14 cellular contexts compared by ENCODE assay signal in the genomic region with DNA sequence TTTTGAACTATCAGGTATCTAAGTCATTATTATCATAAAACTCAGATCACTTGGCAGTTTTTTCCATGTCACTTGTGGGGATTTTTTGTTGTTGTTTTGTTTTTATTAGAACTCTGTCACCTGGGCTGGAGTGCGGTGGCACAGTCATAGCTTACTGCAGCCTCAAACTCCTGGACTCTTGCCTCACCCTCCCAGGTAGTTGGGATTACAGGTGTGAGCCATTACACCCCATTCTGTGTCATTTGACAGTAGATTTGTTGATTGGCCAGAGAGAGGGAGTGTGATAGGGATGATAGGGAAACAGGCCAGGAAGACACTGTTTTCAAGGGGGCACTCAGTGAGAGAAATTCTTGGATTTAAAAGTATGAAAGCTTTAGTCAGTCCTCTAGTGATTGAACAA. TPM values are rescaled to one million over a fixed set of nuclear protein-coding genes. Genes with fewer than 3 reads are reported as not detected.
DNase-seq lines count a peak whose midpoint lies in the region; TF ChIP-seq lines count a peak whose summit lies in the region.
"Had no signal": no experiment of that assay in that cellular context is flagged by ENCODE, and none has a peak within 500 bp of the region (broad histone marks: within the 10 kb centered on the region; RNA-seq: fewer than 3 reads in every experiment).

No MANE protein-coding gene starts in this region.

- CTCF ChIA-PET in HEK293 (lab: Yijun Ruan, JAX), result interaction anchor here (1.7 kb wide), 1 partner anchor 26 kb away, joined by 7 read pairs; no protein-coding TSS in a partner anchor
- CTCF ChIA-PET in activated CD4-positive, alpha-beta memory T cell treated with anti-CD3 and anti-CD28 coated beads, Interleukin-2, amount 10 ng/mL, durations not matched to agents 7 days and 5 days (lab: Charles Lee), result interaction anchor here (1.2 to 13.6 kb wide), 4 partner anchors 14 to 56 kb away, joined by 4 to 201 read pairs (median 58); a partner anchor contains a TSS

- no peak for TF ChIP-seq POLR2A in sigmoid colon (IDR thresholded peaks at IDR 0.05)
- TF ChIP-seq POLR2A in prostate gland (IDR thresholded peaks at IDR 0.05), result no peak

- no peaks in the 10 kb centered on the region for H3K36me3 ChIP-seq in HEK293 (ENCODE audit: control insufficient read depth in 2 of 2, insufficient read depth in 1 of 2, low read length in 2 of 2)
- no peaks in the 10 kb centered on the region for H3K36me3 ChIP-seq in sigmoid colon
- H3K36me3 ChIP-seq in prostate gland, result no peaks in the 10 kb centered on the region

- H3K27ac ChIP-seq in HEK293 (ENCODE audit: extremely low read depth, low read depth, low read length) (no peak overlapping the region), sigmoid colon (peak overlapping the region; percentile 37 to 81 (median 78)), prostate gland (no peak overlapping the region)

- peak overlapping the region; percentile 98 for H3K27ac Mint-ChIP-seq in activated CD4-positive, alpha-beta memory T cell treated with anti-CD3 and anti-CD28 coated beads, Interleukin-2, amount 10 ng/mL, durations not matched to agents 7 days and 5 days
- peak overlapping the region; percentile 92 to 99 (median 96) for H3K27ac Mint-ChIP-seq in immature natural killer cell

- peak overlapping the region; percentile 59 for H3K4me3 Mint-ChIP-seq in activated CD4-positive, alpha-beta memory T cell treated with anti-CD3 and anti-CD28 coated beads, Interleukin-2, amount 10 ng/mL, durations not matched to agents 7 days and 5 days
- peak overlapping the region; percentile 49 to 96 (median 86) for H3K4me3 Mint-ChIP-seq in immature natural killer cell

- H3K36me3 Mint-ChIP-seq in activated CD4-positive, alpha-beta memory T cell treated with anti-CD3 and anti-CD28 coated beads, Interleukin-2, amount 10 ng/mL, durations not matched to agents 7 days and 5 days (ENCODE audit: low read depth), result peaks cover 27% of the 10 kb centered on the region
- no peaks in the 10 kb centered on the region for H3K36me3 Mint-ChIP-seq in immature natural killer cell

- DNase-seq in activated CD4-positive, alpha-beta memory T cell treated with anti-CD3 and anti-CD28 coated beads, Interleukin-2, amount 10 ng/mL, durations not matched to agents 7 days and 5 days, result no peak
- DNase-seq in immature natural killer cell, result no peak
- DNase-seq in sigmoid colon, result no peak
- no peak for DNase-seq in prostate gland (ENCODE audit: low spot score)
- DNase-seq in ACHN, result no peak
- no peak for DNase-seq in NCI-H2029 (lab: John Stamatoyannopoulos, UW)
- DNase-seq in activated gamma-delta T cell (lab: John Stamatoyannopoulos, UW), result no peak
- DNase-seq: DMS53; NK-92 treated with Interleukin-12 subunit alpha and Interleukin-12 subunit beta, amount 100 ng/mL, for 24 hours; right cardiac atrium had no signal

- H3K9me3 ChIP-seq in HEK293 (ENCODE audit: control insufficient read depth, insufficient read depth, low read depth, low read length) (no peaks in the 10 kb centered on the region), sigmoid colon (no peaks in the 10 kb centered on the region), prostate gland (no peaks in the 10 kb centered on the region)

- H3K4me1 ChIP-seq in HEK293 (ENCODE audit: control insufficient read depth, insufficient read depth, low read length) (peaks cover 26% of the 10 kb centered on the region), sigmoid colon (peaks cover 0 to 84% (median 72%) of the 10 kb centered on the region in 4 donors), prostate gland (replicated peaks) (peaks cover 12% of the 10 kb centered on the region)

- in situ Hi-C loops in ACHN (cut with HindIII; ENCODE audit: low pct_ligation_motif_present, low pct_unique_long_range_greater_than_20kb, low sequenced_read_pairs), result no loop called here

- no peaks in the 10 kb centered on the region for H3K27me3 Mint-ChIP-seq in activated CD4-positive, alpha-beta memory T cell treated with anti-CD3 and anti-CD28 coated beads, Interleukin-2, amount 10 ng/mL, durations not matched to agents 7 days and 5 days
- peaks cover 12 to 14% (median 13%) of the 10 kb centered on the region in 3 donors for H3K27me3 Mint-ChIP-seq in immature natural killer cell (ENCODE audit: low read depth in 3 of 3)

- TF ChIP-seq CTCF in HEK293 (tag by site-specific recombination; IDR thresholded peaks at IDR 0.05) (no peak), sigmoid colon (IDR thresholded peaks at IDR 0.05) (no peak), prostate gland (IDR thresholded peaks at IDR 0.05) (no peak)

- H3K4me3 ChIP-seq in HEK293 (ENCODE audit: low read depth, low read length) (no peak overlapping the region), sigmoid colon (no peak overlapping the region), prostate gland (no peak overlapping the region)

- intact Hi-C loops in sigmoid colon (cut with DNase I), result loop anchor here (5.0 kb wide), 1 partner anchor 105 kb away; a partner anchor contains a TSS
- intact Hi-C loops in prostate gland (cut with DNase I), result no loop called here

- WGBS in sigmoid colon, 2 donors, result 27 to 55% methylated on average over 1 of the region's 1 CpG
- 100% methylated on average over 1 of the region's 1 CpG for WGBS in prostate gland

- POLR2A ChIA-PET in HEK293 (lab: Yijun Ruan, JAX), result no interaction called here
- POLR2A ChIA-PET in activated CD4-positive, alpha-beta memory T cell treated with anti-CD3 and anti-CD28 coated beads, Interleukin-2, amount 10 ng/mL, durations not matched to agents 7 days and 5 days (lab: Charles Lee), result interaction anchor here (1.3 to 11.6 kb wide), 7 partner anchors 9 to 56 kb away, joined by 5 to 249 read pairs (median 19); a partner anchor contains a TSS

- H3K27me3 ChIP-seq in sigmoid colon, result no peaks in the 10 kb centered on the region
- no peaks in the 10 kb centered on the region for H3K27me3 ChIP-seq in prostate gland (replicated peaks; ENCODE audit: insufficient read depth)

- TF ChIP-seq EP300 in sigmoid colon (IDR thresholded peaks at IDR 0.05), result no peak

- H3K4me1 Mint-ChIP-seq in activated CD4-positive, alpha-beta memory T cell treated with anti-CD3 and anti-CD28 coated beads, Interleukin-2, amount 10 ng/mL, durations not matched to agents 7 days and 5 days, result peaks cover 81% of the 10 kb centered on the region
- peaks cover 59 to 62% of the 10 kb centered on the region in 2 donors for H3K4me1 Mint-ChIP-seq in immature natural killer cell

- no peaks in the 10 kb centered on the region for H3K9me3 Mint-ChIP-seq in activated CD4-positive, alpha-beta memory T cell treated with anti-CD3 and anti-CD28 coated beads, Interleukin-2, amount 10 ng/mL, durations not matched to agents 7 days and 5 days
- no peaks in the 10 kb centered on the region for H3K9me3 Mint-ChIP-seq in immature natural killer cell

TF ChIP-seq in HEK293, 187 proteins besides CTCF, POLR2A, EP300 and RAD21 (continues in another document):
- TF ChIP-seq, protein P1, sequence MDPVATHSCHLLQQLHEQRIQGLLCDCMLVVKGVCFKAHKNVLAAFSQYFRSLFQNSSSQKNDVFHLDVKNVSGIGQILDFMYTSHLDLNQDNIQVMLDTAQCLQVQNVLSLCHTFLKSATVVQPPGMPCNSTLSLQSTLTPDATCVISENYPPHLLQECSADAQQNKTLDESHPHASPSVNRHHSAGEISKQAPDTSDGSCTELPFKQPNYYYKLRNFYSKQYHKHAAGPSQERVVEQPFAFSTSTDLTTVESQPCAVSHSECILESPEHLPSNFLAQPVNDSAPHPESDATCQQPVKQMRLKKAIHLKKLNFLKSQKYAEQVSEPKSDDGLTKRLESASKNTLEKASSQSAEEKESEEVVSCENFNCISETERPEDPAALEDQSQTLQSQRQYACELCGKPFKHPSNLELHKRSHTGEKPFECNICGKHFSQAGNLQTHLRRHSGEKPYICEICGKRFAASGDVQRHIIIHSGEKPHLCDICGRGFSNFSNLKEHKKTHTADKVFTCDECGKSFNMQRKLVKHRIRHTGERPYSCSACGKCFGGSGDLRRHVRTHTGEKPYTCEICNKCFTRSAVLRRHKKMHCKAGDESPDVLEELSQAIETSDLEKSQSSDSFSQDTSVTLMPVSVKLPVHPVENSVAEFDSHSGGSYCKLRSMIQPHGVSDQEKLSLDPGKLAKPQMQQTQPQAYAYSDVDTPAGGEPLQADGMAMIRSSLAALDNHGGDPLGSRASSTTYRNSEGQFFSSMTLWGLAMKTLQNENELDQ (tag by site-specific recombination; IDR thresholded peaks at IDR 0.05; ENCODE audit: low read depth), result no peak

RNA-seq across cellular contexts. Expression of a gene that starts 54.7 kb away (rescaled TPM):
- total RNA-seq in activated CD4-positive, alpha-beta memory T cell treated with anti-CD3 and anti-CD28 coated beads, Interleukin-2, amount 10 ng/mL, durations not matched to agents 7 days and 5 days, result not detected
- polyA plus RNA-seq in immature natural killer cell (1 to 10 TPM in 1 of 3 donors, not detected in 2; 6.3 TPM), sigmoid colon (not detected)
- total RNA-seq in sigmoid colon (not detected), prostate gland (not detected)
- total RNA-seq: cardiac septum, fibroblast of villous mesenchyme, HT-29, right cardiac atrium had no signal
- polyA plus RNA-seq: right cardiac atrium had no signal

RNA-seq across cellular contexts. Expression of a gene that starts 56.4 kb away (rescaled TPM):
- 10 to 100 TPM; 82.1 to 82.9 TPM for total RNA-seq in activated CD4-positive, alpha-beta memory T cell treated with anti-CD3 and anti-CD28 coated beads, Interleukin-2, amount 10 ng/mL, durations not matched to agents 7 days and 5 days
- polyA plus RNA-seq in immature natural killer cell (100 to 1,000 TPM in 2 of 3 donors, 10 to 100 TPM in 1; 92.3 to 161 (median 124) TPM), sigmoid colon (10 to 100 TPM; 49.2 to 61.9 (median 56.9) TPM)
- total RNA-seq in sigmoid colon (10 to 100 TPM; 60.6 to 71.7 (median 66.4) TPM), prostate gland (10 to 100 TPM; 56.4 to 67.9 TPM)

Comparison
In these comparisons a context has a peak if more than half of its experiments do, and no peak if none do; other contexts are left out.
1. H3K27ac ChIP-seq: peak in sigmoid colon (4 of 4); none in HEK293 (single experiment) and prostate gland (0 of 2).